8 cellular contexts compared by ENCODE assay signal in genomic region chr9:122810306-122810946, GRCh38. TPM values are rescaled to one million over a fixed set of nuclear protein-coding genes. Genes with fewer than 3 reads are reported as not detected.
DNase-seq lines count a peak whose midpoint lies in the region; ATAC-seq and TF ChIP-seq lines count a peak whose summit lies in the region.

No MANE protein-coding gene starts in this region.

- peaks cover 0 to 6% of the 10 kb centered on the region in 2 donors for H3K4me1 ChIP-seq in left lung

- TF ChIP-seq CTCF in choroid plexus epithelial cell (conservative IDR thresholded peaks at IDR 0.05; ENCODE audit: low read depth, low read length) (peak; percentile 80), left lung (IDR thresholded peaks at IDR 0.05) (peak; percentile 59 to 80)

- H3K36me3 ChIP-seq in left lung: no peaks in the 10 kb centered on the region

- H3K4me3 ChIP-seq in choroid plexus epithelial cell (ENCODE audit: low read depth, low read length) (no peak overlapping the region), left lung (no peak overlapping the region)

- intact Hi-C loops in left lung (cut with DNase I): loop anchor here in 1 of 2 donors (5.0 kb wide), 1 partner anchor 343 kb away; no protein-coding TSS in a partner anchor

- H3K27ac ChIP-seq in left lung: no peak overlapping the region

- no peaks in the 10 kb centered on the region for H3K9me3 ChIP-seq in left lung

- ATAC-seq in GM19025 (IDR thresholded peaks at IDR 0.05; ENCODE audit: low read depth, unreplicated experiment) (peak; percentile 87), HG03442 (IDR thresholded peaks at IDR 0.05; ENCODE audit: unreplicated experiment) (peak; percentile 67), left lung (peak; percentile 98)

- H3K27me3 ChIP-seq in left lung: no peaks in the 10 kb centered on the region

- DNase-seq in AG20443 (ENCODE audit: low spot score) (peak; percentile 84), NCI-H524 (lab: John Stamatoyannopoulos, UW) (peak; percentile 73 to 87), choroid plexus epithelial cell (ENCODE audit: low read depth) (peak; percentile 85), left lung (peak in 1 of 2 donors; percentile 60)
- DNase-seq in activated CD4-positive, alpha-beta T cell treated with anti-CD3 and anti-CD28 coated beads for 4 hours: peak; percentile 57 to 71
- peak; percentile 44 to 54 (median 45) for DNase-seq in stimulated activated CD4-positive, alpha-beta T cell treated with anti-CD3 and anti-CD28 coated beads, TNF-alpha, amount 100 ng/mL, for 4 hours (ENCODE audit: low read depth in 3 of 3)

RNA-seq across cellular contexts. Expression of gene OR1K1, which starts 10.5 kb away (rescaled TPM):
- not detected for total RNA-seq in left lung

RNA-seq across cellular contexts. Expression of gene PDCL, which starts 18.0 kb away (rescaled TPM):
- total RNA-seq in left lung: 10 to 100 TPM; 18.4 to 18.8 TPM

RNA-seq across cellular contexts. Expression of gene OR5C1, which starts 21.7 kb away (rescaled TPM):
- total RNA-seq in left lung: not detected
